15 cellular contexts compared by ENCODE assay signal in the genomic region with DNA sequence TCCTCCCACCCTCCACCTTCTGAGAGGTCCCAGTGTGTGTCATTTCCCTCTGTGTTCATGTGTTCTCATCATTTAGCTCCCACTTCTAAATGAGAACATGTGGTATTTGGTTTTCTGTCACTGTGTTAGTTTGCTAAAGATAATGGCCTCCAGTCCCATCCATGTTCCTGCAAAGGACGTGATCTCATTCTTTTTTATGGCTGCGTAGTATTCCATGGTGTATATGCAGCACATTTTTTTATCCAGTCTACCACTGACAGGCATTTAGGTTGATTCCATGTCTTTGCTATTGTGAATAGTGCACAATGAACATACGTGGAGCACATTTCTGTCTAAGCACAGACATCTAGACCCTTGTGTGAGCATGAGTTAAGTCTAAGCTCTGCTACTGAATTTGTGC. TPM values are rescaled to one million over a fixed set of nuclear protein-coding genes. Genes with fewer than 3 reads are reported as not detected.
"Had no signal": no experiment of that assay in that cellular context is flagged by ENCODE, and none has a peak within 500 bp of the region (broad histone marks: within the 10 kb centered on the region; RNA-seq: fewer than 3 reads in every experiment).

No MANE protein-coding gene starts in this region.

- H3K36me3 ChIP-seq: colonic mucosa, heart left ventricle, right atrium auricular region, tibial nerve, vagina had no signal

- H3K9me3 Mint-ChIP-seq: natural killer cell treated with Interleukin-12 subunit alpha and Interleukin-12 subunit beta and Interleukin-15 and Interleukin-18, amount 100 ng/mL, for 72 hours had no signal

- H3K4me1 ChIP-seq: right atrium auricular region had no signal

- H3K27me3 ChIP-seq: colonic mucosa, right atrium auricular region, vagina had no signal

- DNase-seq: activated CD4-positive, CD25-positive, alpha-beta regulatory T cell treated with anti-CD3 and anti-CD28 coated beads, Interleukin-2, amount 50 U/mL, for 72 hours; caudate nucleus; colonic mucosa; foreskin melanocyte; heart left ventricle; mammary epithelial cell; mucosa of descending colon; nucleus accumbens; small intestine; T-helper 9 cell had no signal

- H3K27me3 Mint-ChIP-seq: natural killer cell treated with Interleukin-12 subunit alpha and Interleukin-12 subunit beta and Interleukin-15 and Interleukin-18, amount 100 ng/mL, for 72 hours had no signal

- H3K9me3 ChIP-seq: colonic mucosa, mucosa of descending colon, right atrium auricular region, tibial nerve, vagina had no signal

- ATAC-seq: heart left ventricle; natural killer cell treated with Interleukin-12 subunit alpha and Interleukin-12 subunit beta and Interleukin-15 and Interleukin-18, amount 100 ng/mL, for 72 hours had no signal

- H3K27ac ChIP-seq: colonic mucosa, heart left ventricle, right atrium auricular region, tibial nerve, vagina had no signal

- H3K4me3 Mint-ChIP-seq: natural killer cell treated with Interleukin-12 subunit alpha and Interleukin-12 subunit beta and Interleukin-15 and Interleukin-18, amount 100 ng/mL, for 72 hours had no signal

- H3K4me3 ChIP-seq: colonic mucosa, heart left ventricle, mucosa of descending colon, right atrium auricular region, tibial nerve, vagina had no signal

RNA-seq across cellular contexts. Expression of a gene that starts 5.7 kb away (rescaled TPM):
- total RNA-seq: endothelial cell of umbilical vein, mammary epithelial cell had no signal
- polyA plus RNA-seq: endothelial cell of umbilical vein, mammary epithelial cell had no signal

RNA-seq across cellular contexts. Expression of a gene that starts 32.2 kb away (rescaled TPM):
- total RNA-seq: endothelial cell of umbilical vein, mammary epithelial cell had no signal
- polyA plus RNA-seq: endothelial cell of umbilical vein, mammary epithelial cell had no signal

RNA-seq across cellular contexts. Expression of a gene that starts 33.9 kb away (rescaled TPM):
- total RNA-seq: endothelial cell of umbilical vein, mammary epithelial cell had no signal
- polyA plus RNA-seq: endothelial cell of umbilical vein, mammary epithelial cell had no signal
